21 cellular contexts compared by ENCODE assay signal in genomic region chr5:622946-623522, GRCh38.
"Had no signal": no experiment of that assay in that cellular context is flagged by ENCODE, and none has a peak within 500 bp of the region (broad histone marks: within the 10 kb centered on the region; RNA-seq: fewer than 3 reads in every experiment).

No MANE protein-coding gene starts in this region.

- H3K27me3 Mint-ChIP-seq: activated T-cell treated with anti-CD3 and anti-CD28 coated beads, Interleukin-2, amount 50 U/mL, for 24 hours; activated T-helper 17 cell treated with anti-CD3 and anti-CD28 coated beads, Interleukin-2, amount 50 U/mL, for 72 hours; stimulated activated memory B cell treated with anti-CD40 and anti-IgM and Interleukin-4, amounts not matched to agents 10 μg/mL and 1 μg/mL and 100 μg/mL, for 72 hours had no signal

- H3K27ac Mint-ChIP-seq: activated T-cell treated with anti-CD3 and anti-CD28 coated beads, Interleukin-2, amount 50 U/mL, for 24 hours; activated T-helper 17 cell treated with anti-CD3 and anti-CD28 coated beads, Interleukin-2, amount 50 U/mL, for 72 hours; stimulated activated memory B cell treated with anti-CD40 and anti-IgM and Interleukin-4, amounts not matched to agents 10 μg/mL and 1 μg/mL and 100 μg/mL, for 72 hours; WTC11 had no signal

- H3K9me3 Mint-ChIP-seq: activated T-cell treated with anti-CD3 and anti-CD28 coated beads, Interleukin-2, amount 50 U/mL, for 24 hours; activated T-helper 17 cell treated with anti-CD3 and anti-CD28 coated beads, Interleukin-2, amount 50 U/mL, for 72 hours; neural crest cell; stimulated activated memory B cell treated with anti-CD40 and anti-IgM and Interleukin-4, amounts not matched to agents 10 μg/mL and 1 μg/mL and 100 μg/mL, for 72 hours; WTC11 had no signal

- H3K27me3 ChIP-seq: body of pancreas, cardiac muscle cell, right atrium auricular region, stomach, suprapubic skin, tibial nerve had no signal

- H3K4me3 Mint-ChIP-seq: activated T-cell treated with anti-CD3 and anti-CD28 coated beads, Interleukin-2, amount 50 U/mL, for 24 hours; activated T-helper 17 cell treated with anti-CD3 and anti-CD28 coated beads, Interleukin-2, amount 50 U/mL, for 72 hours; neural crest cell; stimulated activated memory B cell treated with anti-CD40 and anti-IgM and Interleukin-4, amounts not matched to agents 10 μg/mL and 1 μg/mL and 100 μg/mL, for 72 hours; WTC11 had no signal

- H3K4me3 ChIP-seq: body of pancreas, cardiac muscle cell, psoas muscle, right atrium auricular region, skin epidermis, stomach, suprapubic skin, tibial nerve had no signal

- H3K4me1 Mint-ChIP-seq: activated T-helper 17 cell treated with anti-CD3 and anti-CD28 coated beads, Interleukin-2, amount 50 U/mL, for 72 hours; stimulated activated memory B cell treated with anti-CD40 and anti-IgM and Interleukin-4, amounts not matched to agents 10 μg/mL and 1 μg/mL and 100 μg/mL, for 72 hours; WTC11 had no signal

- H3K4me1 ChIP-seq: body of pancreas, psoas muscle, right atrium auricular region, stomach, suprapubic skin, tibial nerve had no signal

- ATAC-seq: activated T-helper 17 cell treated with anti-CD3 and anti-CD28 coated beads, Interleukin-2, amount 50 U/mL, for 72 hours; body of pancreas; psoas muscle; stimulated activated memory B cell treated with anti-CD40 and anti-IgM and Interleukin-4, amounts not matched to agents 10 μg/mL and 1 μg/mL and 100 μg/mL, for 72 hours; WTC11 had no signal

- DNase-seq: activated CD4-positive, alpha-beta T cell treated with anti-CD3 and anti-CD28 coated beads, Interleukin-2, amount 50 U/mL, for 4 hours; activated CD8-positive, alpha-beta memory T cell treated with anti-CD3 and anti-CD28 coated beads for 24 hours; activated CD8-positive, alpha-beta memory T cell treated with anti-CD3 and anti-CD28 coated beads, Interleukin-2, amount 50 U/mL, for 4 hours; activated naive CD4-positive, alpha-beta T cell treated with Interleukin-2 at 50 U/mL for 16 hours; activated T-cell treated with anti-CD3 and anti-CD28 coated beads, Interleukin-2, amount 50 U/mL, for 24 hours; effector CD4-positive, alpha-beta T cell; mesenchymal stem cell; stomach; T-helper 1 cell; T-helper 9 cell had no signal

- H3K9me3 ChIP-seq: body of pancreas, psoas muscle, right atrium auricular region, stomach, suprapubic skin, tibial nerve had no signal

- H3K27ac ChIP-seq: body of pancreas, cardiac muscle cell, psoas muscle, right atrium auricular region, skin epidermis, stomach, suprapubic skin, tibial nerve had no signal
